17 cellular contexts compared by ENCODE assay signal in genomic region chr3:15404767-15405166, GRCh38. TPM values are rescaled to one million over a fixed set of nuclear protein-coding genes. Genes with fewer than 3 reads are reported as not detected.
DNase-seq lines count a peak whose midpoint lies in the region; ATAC-seq and TF ChIP-seq lines count a peak whose summit lies in the region.
"Had no signal": no experiment of that assay in that cellular context is flagged by ENCODE, and none has a peak within 500 bp of the region (broad histone marks: within the 10 kb centered on the region; RNA-seq: fewer than 3 reads in every experiment).

No MANE protein-coding gene starts in this region.

- DNase-seq in GM12865 (ENCODE audit: low read depth) = peak; percentile 45
- DNase-seq in sciatic nerve (ENCODE audit: low spot score) = no peak
- no peak for DNase-seq in superior temporal gyrus (ENCODE audit: extremely low spot score)
- DNase-seq in NCI-H1048 (lab: John Stamatoyannopoulos, UW) = no peak
- no peak for DNase-seq in HCEC 1CT
- DNase-seq: activated CD4-positive, alpha-beta T cell treated with anti-CD3 and anti-CD28 coated beads, Interleukin-2, amount 50 U/mL, for 1 hour; aorta; cortex of kidney; islet precursor cell; natural killer cell; NK-92 treated with Interleukin-12 subunit alpha and Interleukin-12 subunit beta, amount 100 ng/mL, for 24 hours; stimulated activated naive CD4-positive, alpha-beta T cell treated with Interleukin-2 at 50 U/mL for 16 hours had no signal

- H3K27me3 ChIP-seq in OCI-LY3 (ENCODE audit: low read depth, low read length) = no peaks in the 10 kb centered on the region
- H3K27me3 ChIP-seq: cardiac muscle cell, thyroid gland had no signal

- no peak for TF ChIP-seq POLR2A in GM18505 (IDR thresholded peaks at IDR 0.05; ENCODE audit: borderline replicate concordance, extremely low read depth, insufficient read depth, insufficient read length)

- intact Hi-C loops in sciatic nerve (cut with DNase I) = no loop called here

- peak; percentile 48 for ATAC-seq in GM21723 (IDR thresholded peaks at IDR 0.05; ENCODE audit: unreplicated experiment)
- ATAC-seq in sciatic nerve = peak; percentile 47
- ATAC-seq in GM18505 (IDR thresholded peaks at IDR 0.05; ENCODE audit: unreplicated experiment) = no peak

- H4K20me1 ChIP-seq in OCI-LY3 (ENCODE audit: insufficient read depth, low read length) = no peaks in the 10 kb centered on the region

- no peak overlapping the region for H2AFZ ChIP-seq in OCI-LY3 (ENCODE audit: low read depth, low read length)

- peak overlapping the region; percentile 98 for H3K27ac ChIP-seq in OCI-LY3 (ENCODE audit: low read length)
- H3K27ac ChIP-seq: cardiac muscle cell, thyroid gland had no signal

- no peak for TF ChIP-seq CTCF in GM12865 (IDR thresholded peaks at IDR 0.05; ENCODE audit: insufficient read depth, low read depth, low read length, missing control alignments)
- TF ChIP-seq CTCF in OCI-LY3 (IDR thresholded peaks at IDR 0.05; ENCODE audit: low read depth, low read length) = no peak

- peak overlapping the region; percentile 84 for H3K9ac ChIP-seq in OCI-LY3 (ENCODE audit: low read length)

- peaks cover 6% of the 10 kb centered on the region for H3K36me3 ChIP-seq in OCI-LY3 (replicated peaks; ENCODE audit: low read depth, low read length)
- H3K36me3 ChIP-seq: cardiac muscle cell, thyroid gland had no signal

- H3K4me2 ChIP-seq in OCI-LY3 (ENCODE audit: low read length) = peak overlapping the region; percentile 88

- no peaks in the 10 kb centered on the region for H3K9me3 ChIP-seq in OCI-LY3 (ENCODE audit: insufficient read depth, low read length)
- H3K9me3 ChIP-seq: thyroid gland had no signal

- no peaks in the 10 kb centered on the region for H3K79me2 ChIP-seq in OCI-LY3 (ENCODE audit: low read length)

- H3K4me3 ChIP-seq in GM12865 (ENCODE audit: low read depth, low read length) = no peak overlapping the region
- peak overlapping the region; percentile 57 for H3K4me3 ChIP-seq in OCI-LY3 (ENCODE audit: low read length)
- H3K4me3 ChIP-seq: cardiac muscle cell, thyroid gland had no signal

- H3K4me1 ChIP-seq in OCI-LY3 (ENCODE audit: low read length) = peaks cover 64% of the 10 kb centered on the region
- H3K4me1 ChIP-seq: thyroid gland had no signal

RNA-seq across cellular contexts. Expression of gene METTL6, which starts 22.6 kb away (rescaled TPM):
- 21.5 TPM for total RNA-seq in sciatic nerve

RNA-seq across cellular contexts. Expression of gene EAF1, which starts 22.6 kb away (rescaled TPM):
- total RNA-seq in sciatic nerve = 14.4 TPM
